ENCODE assay signal across 25 cellular contexts in the genomic region with DNA sequence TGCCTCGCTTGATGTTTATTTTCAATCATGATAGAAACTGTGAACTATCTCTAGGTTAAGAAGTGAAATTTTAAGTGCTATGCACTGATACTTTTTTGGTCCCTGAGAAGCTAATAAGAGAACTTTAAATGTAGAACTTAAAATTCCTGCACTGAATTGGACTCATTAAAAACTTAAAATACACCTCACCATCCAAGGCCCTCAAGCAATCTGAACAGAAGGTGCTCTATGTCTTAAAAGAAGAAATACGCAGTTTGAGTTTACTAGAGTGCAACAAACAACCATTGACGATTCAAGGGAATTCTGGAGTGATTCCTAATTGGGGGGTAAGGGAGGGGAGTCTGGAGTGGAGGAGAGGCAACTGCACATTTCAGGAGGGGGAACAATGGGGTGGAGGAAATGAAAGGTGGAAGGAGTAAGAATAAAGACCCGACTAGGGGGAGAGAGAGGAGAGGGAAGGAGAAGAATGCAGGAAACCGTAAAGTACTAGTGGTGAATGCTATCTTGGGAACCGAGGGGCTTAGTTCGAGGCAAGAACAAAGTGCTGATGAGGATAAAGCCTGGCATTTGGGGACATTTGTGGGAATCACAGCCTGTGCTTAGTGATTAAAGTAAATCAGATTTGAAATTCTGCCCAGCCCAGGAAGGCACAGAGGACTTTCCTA.
DNase-seq lines count a peak whose midpoint lies in the region; ATAC-seq and TF ChIP-seq lines count a peak whose summit lies in the region.
"Had no signal": no experiment of that assay in that cellular context is flagged by ENCODE, and none has a peak within 500 bp of the region (broad histone marks: within the 10 kb centered on the region; RNA-seq: fewer than 3 reads in every experiment).

No MANE protein-coding gene starts in this region.

- H3K56ac ChIP-seq in H9 (ENCODE audit: insufficient read length, low read depth, low read length), result no peak overlapping the region

- no peak overlapping the region for H4K91ac ChIP-seq in H9 (ENCODE audit: insufficient read length, low read depth, low read length)

- H2AFZ ChIP-seq in H9 (ENCODE audit: low read length), result no peak overlapping the region
- H2AFZ ChIP-seq: GM23248 had no signal

- H3K23ac ChIP-seq in H9 (ENCODE audit: insufficient read length, low read depth, low read length), result no peak overlapping the region

- H2AK5ac ChIP-seq in H9 (ENCODE audit: insufficient read length, low read length), result no peak overlapping the region

- H3T11ph ChIP-seq in H9 (ENCODE audit: low read length), result no peak overlapping the region

- H2BK120ac ChIP-seq in H9 (ENCODE audit: low read depth, low read length, poor library complexity, severe bottlenecking), result no peak overlapping the region

- no peak overlapping the region for H2BK15ac ChIP-seq in H9 (ENCODE audit: low read depth, low read length)

- peak overlapping the region in 2 of 3 experiments; percentile 26 to 65; a peak in 2 of 7 replicates for H3K27ac Mint-ChIP-seq in H9
- H3K27ac Mint-ChIP-seq: CD4-positive, CD25-positive, alpha-beta regulatory T cell had no signal

- no peaks in the 10 kb centered on the region for H3K79me2 ChIP-seq in H9 (ENCODE audit: insufficient read depth, low read length)

- H3K18ac ChIP-seq in H9 (ENCODE audit: insufficient read length, low read depth, low read length), result no peak overlapping the region

- no peak overlapping the region for H4K5ac ChIP-seq in H9 (ENCODE audit: insufficient read length, low read depth, low read length)

- no peak overlapping the region for H3K14ac ChIP-seq in H9 (ENCODE audit: insufficient read depth, low read length)

- H3K9me3 ChIP-seq in H9 (ENCODE audit: control insufficient read depth, low read depth, low read length), result no peaks in the 10 kb centered on the region
- H3K9me3 ChIP-seq: A549, BE2C, SJCRH30 had no signal

- no peak for ATAC-seq in GM18868 (IDR thresholded peaks at IDR 0.05; ENCODE audit: unreplicated experiment)
- ATAC-seq: A549, GM12878, HCT116 had no signal

- H3K4me2 ChIP-seq in H9 (ENCODE audit: insufficient read depth, insufficient read length, low read length), result no peak overlapping the region
- H3K4me2 ChIP-seq: A549 had no signal

- H4K20me1 ChIP-seq in H9 (ENCODE audit: control insufficient read depth, insufficient read depth, insufficient read length), result no peaks in the 10 kb centered on the region

- no CpG with 5 or more reads among the region's 7 CpGs for WGBS in H9 (ENCODE audit: extremely low coverage, insufficient read length, low lambda C conversion rate)

- no peaks in the 10 kb centered on the region for H3K27me3 ChIP-seq in H9 (ENCODE audit: insufficient read depth, low read length)
- H3K27me3 ChIP-seq: BE2C, SJCRH30 had no signal

- H3K4me3 Mint-ChIP-seq in H9, result no peak overlapping the region
- H3K4me3 Mint-ChIP-seq: CD4-positive, CD25-positive, alpha-beta regulatory T cell had no signal

- DNase-seq in H9 (no peak), iPS-NIHi11 (ENCODE audit: low spot score) (peak; percentile 33), pons (ENCODE audit: low spot score) (peak; percentile 64), NK-92 (lab: John Stamatoyannopoulos, UW; ENCODE audit: unreplicated experiment) (no peak), NCI-H345 (lab: John Stamatoyannopoulos, UW) (no peak)
- no peak for DNase-seq in activated CD4-positive, alpha-beta T cell treated with anti-CD3 and anti-CD28 coated beads, Interleukin-2, amount 50 U/mL, for 1 hour
- DNase-seq: BE2C; CD4-positive, CD25-positive, alpha-beta regulatory T cell; COR-L47; DMS79 treated with DMSO at 0.1 percent for 48 hours; GM23248; KG1; NCI-H1092 treated with DMSO at 0.1 percent for 48 hours; NCI-H1436 treated with DMSO at 0.1 percent for 48 hours; NCI-H1930; NCI-H2227 treated with DMSO at 0.1 percent for 48 hours; NCI-H524; NCI-H774; OCI-M1; SJCRH30 had no signal

- H3K27ac ChIP-seq in H9 (ENCODE audit: insufficient read length, low read depth, low read length) (no peak overlapping the region), cingulate gyrus (ENCODE audit: low read depth, low read length) (peak overlapping the region; percentile 76)
- H3K27ac ChIP-seq: A549, GM23248, SJCRH30 had no signal

- H3K4ac ChIP-seq in H9 (ENCODE audit: low read depth, low read length), result no peak overlapping the region

- no peaks in the 10 kb centered on the region for H3K79me1 ChIP-seq in H9 (ENCODE audit: insufficient read depth, low read depth, low read length, poor library complexity, severe bottlenecking)

- no peaks in the 10 kb centered on the region; a peak in 3 of 7 replicates for H3K36me3 Mint-ChIP-seq in H9 (ENCODE audit: insufficient read depth in 1 of 3, low read depth in 3 of 3)
- H3K36me3 Mint-ChIP-seq: CD4-positive, CD25-positive, alpha-beta regulatory T cell had no signal

- H2BK20ac ChIP-seq in H9 (ENCODE audit: low read depth, low read length, poor library complexity, severe bottlenecking), result no peak overlapping the region

- H3K9me3 Mint-ChIP-seq in H9, result no peaks in the 10 kb centered on the region; a peak in 1 of 5 replicates

- H2BK12ac ChIP-seq in H9 (ENCODE audit: insufficient read length, low read depth, low read length), result no peak overlapping the region

- TF ChIP-seq CTCF in H9 (conservative IDR thresholded peaks at IDR 0.05), result no peak

- H4K8ac ChIP-seq in H9 (replicated peaks; ENCODE audit: insufficient read length, low read depth, low read length), result no peak overlapping the region

- H3K4me1 ChIP-seq in H9 (ENCODE audit: insufficient read depth, low read length), result no peaks in the 10 kb centered on the region; the same call in 1 of the 2 replicates
- H3K4me1 ChIP-seq: A549, BE2C, SJCRH30 had no signal

- H3K23me2 ChIP-seq in H9 (ENCODE audit: insufficient read length, low read depth, low read length, poor library complexity, severe bottlenecking), result no peaks in the 10 kb centered on the region

- peaks cover 0 to 16% of the 10 kb centered on the region in 2 experiments; a peak in 2 of 4 replicates for H3K4me1 Mint-ChIP-seq in H9
- H3K4me1 Mint-ChIP-seq: CD4-positive, CD25-positive, alpha-beta regulatory T cell had no signal

- H3K27me3 Mint-ChIP-seq in H9 (ENCODE audit: low read depth), result no peaks in the 10 kb centered on the region; the same call in 1 of the 2 replicates

- no peak overlapping the region for H3K9ac ChIP-seq in H9 (ENCODE audit: extremely low read depth, insufficient read length, low read length)
- H3K9ac ChIP-seq: GM23248 had no signal

- H2BK5ac ChIP-seq in H9 (ENCODE audit: insufficient read length, low read length), result no peak overlapping the region

Comparison
In these comparisons a context has a peak if more than half of its experiments do, and no peak if none do; other contexts are left out.
1. DNase-seq: peak in iPS-NIHi11 (single experiment) and pons (single experiment); none in H9 (single experiment), NK-92 (single experiment), NCI-H345 (single experiment) and activated CD4-positive, alpha-beta T cell treated with anti-CD3 and anti-CD28 coated beads, Interleukin-2, amount 50 U/mL, for 1 hour (single experiment).